Comparison of ENCODE assay signal across 8 cellular contexts in the genomic region with DNA sequence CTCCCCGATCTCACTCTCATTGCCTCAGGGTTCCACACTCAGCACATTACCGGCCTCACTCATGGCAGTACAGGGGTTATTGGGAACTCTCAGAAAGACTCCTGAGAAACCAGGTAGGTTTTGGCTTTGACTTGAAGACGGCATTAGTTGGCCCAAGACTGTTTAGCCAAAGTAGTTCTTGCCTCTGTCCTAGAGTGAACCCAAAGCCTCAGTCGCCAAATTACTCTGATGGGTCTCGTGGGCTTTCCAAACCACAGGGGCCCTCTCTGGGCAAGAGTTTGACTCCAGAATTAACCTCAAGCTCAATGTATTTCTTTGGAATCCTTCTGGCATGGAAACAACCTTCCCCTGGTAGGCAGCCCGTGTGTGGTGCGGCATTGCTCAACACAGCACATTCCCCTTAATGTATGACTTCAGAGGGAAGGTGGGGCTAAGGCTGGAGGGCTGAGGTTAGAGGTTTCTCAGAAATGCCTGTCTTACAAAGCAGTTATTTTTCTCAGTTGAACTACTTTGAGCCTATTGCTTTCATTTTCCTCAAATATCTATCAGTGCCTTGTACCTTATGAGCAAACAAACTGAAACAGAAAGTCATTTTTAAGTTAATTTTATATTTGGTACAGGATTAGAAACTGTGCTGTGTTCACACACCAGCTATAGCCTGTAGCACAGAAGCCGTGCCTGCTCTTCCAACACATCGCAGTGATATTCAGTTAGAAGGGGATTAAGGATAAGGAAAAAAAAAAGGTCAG.
DNase-seq lines count a peak whose midpoint lies in the region; ATAC-seq and TF ChIP-seq lines count a peak whose summit lies in the region.

No MANE protein-coding gene starts in this region.

- peak; percentile 98 for ATAC-seq in GM19023 (IDR thresholded peaks at IDR 0.05; ENCODE audit: unreplicated experiment)
- peak; percentile 99 for ATAC-seq in HG03060 (IDR thresholded peaks at IDR 0.05; ENCODE audit: low read depth, unreplicated experiment)

- TF ChIP-seq CTCF in AG09319 (IDR thresholded peaks at IDR 0.05; ENCODE audit: low read depth, low read length): no peak

- DNase-seq in AG09319 (ENCODE audit: extremely low read depth, low read depth): peak; percentile 65
- DNase-seq in SW480 (ENCODE audit: low spot score): peak; percentile 0
- peak; percentile 66 for DNase-seq in islet precursor cell
- no peak for DNase-seq in HT-29 (ENCODE audit: low spot score)
- no peak for DNase-seq in NCI-H146 treated with DMSO at 0.1 percent for 48 hours (lab: John Stamatoyannopoulos, UW; ENCODE audit: unreplicated experiment)
- no peak for DNase-seq in medulla oblongata (ENCODE audit: extremely low spot score)

Comparison
In these comparisons a context has a peak if more than half of its experiments do, and no peak if none do; other contexts are left out.
1. DNase-seq: peak in AG09319 (single experiment), SW480 (single experiment) and islet precursor cell (single experiment); none in HT-29 (single experiment), NCI-H146 treated with DMSO at 0.1 percent for 48 hours (single experiment) and medulla oblongata (single experiment).